11 cellular contexts compared by ENCODE assay signal in the genomic region with DNA sequence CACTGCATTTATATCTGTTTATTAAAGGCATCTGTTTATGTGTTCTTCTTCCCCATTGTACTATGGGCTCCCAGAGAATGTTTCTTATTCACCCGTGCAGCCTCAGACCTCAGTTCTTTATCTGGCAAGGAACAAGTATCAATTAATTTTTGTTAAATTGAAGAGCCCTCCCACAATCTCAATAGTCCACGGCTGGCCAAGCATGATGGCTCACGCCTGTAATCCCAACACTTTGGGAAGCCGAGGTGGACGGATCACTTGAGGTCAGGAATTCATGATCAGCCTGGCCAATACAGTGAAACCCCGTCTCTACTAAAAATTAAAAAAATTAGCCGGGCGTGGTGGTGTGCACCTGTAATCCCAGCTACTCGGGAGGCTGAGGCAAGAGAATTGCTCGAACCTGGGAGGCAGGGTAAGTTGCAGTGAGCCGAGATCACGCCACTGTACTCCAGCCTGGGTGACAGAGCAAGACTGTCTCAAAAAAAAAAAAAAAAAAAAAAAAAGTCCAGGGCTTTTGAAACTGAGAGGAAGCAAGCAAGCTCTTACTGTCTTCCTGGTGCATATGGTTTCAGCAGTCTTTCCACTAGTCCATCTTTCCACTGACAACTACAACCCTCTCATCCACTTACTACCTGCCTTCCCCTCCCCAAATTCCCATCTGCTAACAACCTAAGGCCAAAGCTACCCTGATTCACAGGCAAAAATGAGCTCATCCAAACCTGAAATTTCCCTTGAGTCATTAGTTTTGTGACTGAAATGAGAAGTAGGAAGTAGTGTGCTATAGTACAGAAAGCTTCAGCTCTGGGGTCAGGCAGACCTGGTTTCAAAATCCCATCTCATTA. TPM values are rescaled to one million over a fixed set of nuclear protein-coding genes. Genes with fewer than 3 reads are reported as not detected.
DNase-seq lines count a peak whose midpoint lies in the region; ATAC-seq, FAIRE-seq and TF ChIP-seq lines count a peak whose summit lies in the region.
"Had no signal": no experiment of that assay in that cellular context is flagged by ENCODE, and none has a peak within 500 bp of the region (broad histone marks: within the 10 kb centered on the region; RNA-seq: fewer than 3 reads in every experiment).

No MANE protein-coding gene starts in this region.

- TF ChIP-seq CTCF in type B pancreatic cell (conservative IDR thresholded peaks at IDR 0.05) (no peak), kidney (IDR thresholded peaks at IDR 0.05; ENCODE audit: borderline replicate concordance, extremely low read depth, insufficient read depth) (no peak)

- H3K27me3 Mint-ChIP-seq in activated naive CD4-positive, alpha-beta T cell treated with anti-CD3 and anti-CD28 coated beads, Interleukin-2, amount 50 U/mL, for 24 hours: no peaks in the 10 kb centered on the region
- no peaks in the 10 kb centered on the region for H3K27me3 Mint-ChIP-seq in activated naive CD8-positive, alpha-beta T cell treated with anti-CD3 and anti-CD28 coated beads, Interleukin-2, amount 10 ng/mL, durations not matched to agents 7 days and 5 days
- peaks cover 10% of the 10 kb centered on the region for H3K27me3 Mint-ChIP-seq in type B pancreatic cell

- no peaks in the 10 kb centered on the region for H3K9me3 Mint-ChIP-seq in activated naive CD4-positive, alpha-beta T cell treated with anti-CD3 and anti-CD28 coated beads, Interleukin-2, amount 50 U/mL, for 24 hours
- no peaks in the 10 kb centered on the region for H3K9me3 Mint-ChIP-seq in activated naive CD8-positive, alpha-beta T cell treated with anti-CD3 and anti-CD28 coated beads, Interleukin-2, amount 10 ng/mL, durations not matched to agents 7 days and 5 days
- H3K9me3 Mint-ChIP-seq in type B pancreatic cell: no peaks in the 10 kb centered on the region
- H3K9me3 Mint-ChIP-seq: nephron had no signal

- FAIRE-seq in kidney (lab: Jason Lieb, UNC): no peak
- FAIRE-seq: H1 had no signal

- no peak overlapping the region for H3K9ac ChIP-seq in kidney (ENCODE audit: low read length in 2 of 2)

- peaks cover 29% of the 10 kb centered on the region for H3K36me3 Mint-ChIP-seq in activated naive CD4-positive, alpha-beta T cell treated with anti-CD3 and anti-CD28 coated beads, Interleukin-2, amount 50 U/mL, for 24 hours
- H3K36me3 Mint-ChIP-seq in activated naive CD8-positive, alpha-beta T cell treated with anti-CD3 and anti-CD28 coated beads, Interleukin-2, amount 10 ng/mL, durations not matched to agents 7 days and 5 days: peaks cover 16% of the 10 kb centered on the region
- peaks cover 25% of the 10 kb centered on the region for H3K36me3 Mint-ChIP-seq in type B pancreatic cell

- peaks cover 23 to 25% of the 10 kb centered on the region in 2 donors for H3K36me3 ChIP-seq in kidney (ENCODE audit: control insufficient read depth in 1 of 2, insufficient read depth in 2 of 2, low read length in 2 of 2)

- peak overlapping the region; percentile 48 for H3K4me3 Mint-ChIP-seq in activated naive CD4-positive, alpha-beta T cell treated with anti-CD3 and anti-CD28 coated beads, Interleukin-2, amount 50 U/mL, for 24 hours
- H3K4me3 Mint-ChIP-seq in activated naive CD8-positive, alpha-beta T cell treated with anti-CD3 and anti-CD28 coated beads, Interleukin-2, amount 10 ng/mL, durations not matched to agents 7 days and 5 days: no peak overlapping the region
- no peak overlapping the region for H3K4me3 Mint-ChIP-seq in type B pancreatic cell
- H3K4me3 Mint-ChIP-seq: nephron had no signal

- no peak for DNase-seq in activated naive CD4-positive, alpha-beta T cell (lab: John Stamatoyannopoulos, UW)
- no peak for DNase-seq in activated naive CD8-positive, alpha-beta T cell treated with anti-CD3 and anti-CD28 coated beads, Interleukin-2, amount 10 ng/mL, durations not matched to agents 7 days and 5 days
- DNase-seq in type B pancreatic cell (ENCODE audit: extremely low spot score, unreplicated experiment) (no peak), DMS 273 treated with DMSO at 0.1 percent for 48 hours (lab: John Stamatoyannopoulos, UW) (no peak), GM19238 (ENCODE audit: insufficient read length, low spot score) (no peak), kidney (no peak)
- DNase-seq: NCI-H526 treated with DMSO at 0.1 percent for 48 hours had no signal

- H3K4me3 ChIP-seq in kidney (ENCODE audit: low read length in 2 of 2): no peak overlapping the region

- intact Hi-C loops in kidney (cut with DNase I): no loop called here

- peak; percentile 60 for ATAC-seq in HG03354 (IDR thresholded peaks at IDR 0.05; ENCODE audit: poor library complexity, severe bottlenecking, unreplicated experiment)
- ATAC-seq in activated naive CD8-positive, alpha-beta T cell treated with anti-CD3 and anti-CD28 coated beads, Interleukin-2, amount 10 ng/mL, durations not matched to agents 7 days and 5 days (ENCODE audit: low read depth): no peak

- POLR2A ChIA-PET in activated naive CD8-positive, alpha-beta T cell treated with anti-CD3 and anti-CD28 coated beads, Interleukin-2, amount 10 ng/mL, durations not matched to agents 7 days and 5 days (lab: Charles Lee): no interaction called here

- H3K27ac Mint-ChIP-seq in activated naive CD4-positive, alpha-beta T cell treated with anti-CD3 and anti-CD28 coated beads, Interleukin-2, amount 50 U/mL, for 24 hours: peak overlapping the region; percentile 93
- peak overlapping the region; percentile 74 for H3K27ac Mint-ChIP-seq in activated naive CD8-positive, alpha-beta T cell treated with anti-CD3 and anti-CD28 coated beads, Interleukin-2, amount 10 ng/mL, durations not matched to agents 7 days and 5 days
- H3K27ac Mint-ChIP-seq in type B pancreatic cell: peak overlapping the region; percentile 41
- H3K27ac Mint-ChIP-seq: nephron had no signal

- peaks cover 0 to 2% of the 10 kb centered on the region in 2 donors for H3K4me1 ChIP-seq in kidney (ENCODE audit: control insufficient read depth in 1 of 2, insufficient read depth in 1 of 2, low read depth in 1 of 2, low read length in 2 of 2)

- H3K4me1 Mint-ChIP-seq in activated naive CD4-positive, alpha-beta T cell treated with anti-CD3 and anti-CD28 coated beads, Interleukin-2, amount 50 U/mL, for 24 hours: peaks cover 44% of the 10 kb centered on the region
- H3K4me1 Mint-ChIP-seq in activated naive CD8-positive, alpha-beta T cell treated with anti-CD3 and anti-CD28 coated beads, Interleukin-2, amount 10 ng/mL, durations not matched to agents 7 days and 5 days: peaks cover 16% of the 10 kb centered on the region
- peaks cover 9% of the 10 kb centered on the region for H3K4me1 Mint-ChIP-seq in type B pancreatic cell (ENCODE audit: unreplicated experiment)

- H3K27ac ChIP-seq in kidney (ENCODE audit: low read depth in 2 of 2, low read length in 2 of 2): no peak overlapping the region

- no peaks in the 10 kb centered on the region for H3K9me3 ChIP-seq in kidney (ENCODE audit: control insufficient read depth in 1 of 2, low read length in 2 of 2)

RNA-seq across cellular contexts. Expression of a gene that starts 2.3 kb away (rescaled TPM):
- 1 to 10 TPM; 1.3 to 2.3 TPM for total RNA-seq in activated naive CD8-positive, alpha-beta T cell treated with anti-CD3 and anti-CD28 coated beads, Interleukin-2, amount 10 ng/mL, durations not matched to agents 7 days and 5 days
- total RNA-seq in type B pancreatic cell (ENCODE audit: low replicate concordance) (0.77 TPM in 1 of 2 replicates, not detected in the other), kidney (21.2 TPM)
- 2.0 TPM for polyA plus RNA-seq in kidney (ENCODE audit: insufficient read depth, low read depth, low replicate concordance)
- total RNA-seq: H1 had no signal
- polyA plus RNA-seq: H1 had no signal

Comparison
In these comparisons a context has a peak if more than half of its experiments do, and no peak if none do; other contexts are left out.
1. H3K27ac Mint-ChIP-seq: peak in every context shown above with its lines; median percentile 93 in activated naive CD4-positive, alpha-beta T cell treated with anti-CD3 and anti-CD28 coated beads, Interleukin-2, amount 50 U/mL, for 24 hours; 74 in activated naive CD8-positive, alpha-beta T cell treated with anti-CD3 and anti-CD28 coated beads, Interleukin-2, amount 10 ng/mL, durations not matched to agents 7 days and 5 days; 41 in type B pancreatic cell.